ENCODE assay signal across 9 cellular contexts in the genomic region with DNA sequence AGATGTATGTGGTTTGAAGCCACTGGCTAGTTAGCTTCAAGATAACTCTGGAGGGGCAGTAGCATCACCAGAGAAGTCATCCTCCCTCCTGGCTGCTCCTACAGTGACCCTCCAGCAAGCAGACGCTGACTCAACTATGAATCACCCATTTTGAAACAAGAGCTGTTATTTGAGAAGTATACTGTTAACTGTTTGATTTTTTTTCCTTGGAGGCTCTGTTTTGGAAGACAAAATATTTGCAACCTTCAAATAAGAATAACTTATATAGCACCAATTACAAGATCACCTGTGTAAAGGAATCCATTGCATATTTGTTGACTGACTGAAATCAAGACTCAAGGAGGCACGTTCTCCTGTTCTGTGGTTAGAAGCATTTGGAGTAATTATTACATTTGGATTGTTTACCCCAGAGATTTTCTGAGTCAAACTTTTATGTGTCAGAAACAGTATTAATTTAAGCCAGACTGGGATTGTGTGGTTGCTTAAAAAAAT.
DNase-seq lines count a peak whose midpoint lies in the region; TF ChIP-seq lines count a peak whose summit lies in the region.
"Had no signal": no experiment of that assay in that cellular context is flagged by ENCODE, and none has a peak within 500 bp of the region (broad histone marks: within the 10 kb centered on the region; RNA-seq: fewer than 3 reads in every experiment).

No MANE protein-coding gene starts in this region.

- peak overlapping the region; percentile 2; the same call in 1 of the 2 replicates for H3K27ac ChIP-seq in HEK293 (ENCODE audit: extremely low read depth, low read depth, low read length)
- H3K27ac ChIP-seq in MM.1S (ENCODE audit: low read length): no peak overlapping the region

- no peaks in the 10 kb centered on the region for H3K36me3 ChIP-seq in HEK293 (ENCODE audit: control insufficient read depth in 2 of 2, insufficient read depth in 1 of 2, low read length in 2 of 2)
- no peaks in the 10 kb centered on the region for H3K36me3 ChIP-seq in kidney epithelial cell (ENCODE audit: control insufficient read depth, insufficient read depth, low read length)
- H3K36me3 ChIP-seq in MM.1S (replicated peaks; ENCODE audit: insufficient read depth, low read length): no peaks in the 10 kb centered on the region

- H3K4me2 ChIP-seq in MM.1S (ENCODE audit: low read depth, low read length): no peak overlapping the region

- TF ChIP-seq CTCF in HEK293 (tag by site-specific recombination; IDR thresholded peaks at IDR 0.05) (no peak), kidney epithelial cell (IDR thresholded peaks at IDR 0.05; ENCODE audit: insufficient read depth, low read length, poor library complexity, severe bottlenecking) (no peak), MM.1S (IDR thresholded peaks at IDR 0.05; ENCODE audit: low read length) (no peak)

- H3K4me1 ChIP-seq in HEK293 (ENCODE audit: control insufficient read depth, insufficient read depth, low read length): peaks cover 17% of the 10 kb centered on the region
- no peaks in the 10 kb centered on the region for H3K4me1 ChIP-seq in MM.1S (ENCODE audit: low read length)

- POLR2A ChIA-PET in HEK293 (lab: Yijun Ruan, JAX): interaction anchor here (1.0 to 1.1 kb wide), 3 partner anchors 16 to 477 kb away, joined by 3 to 4 read pairs (median 3); no protein-coding TSS in a partner anchor

- no peak overlapping the region for H3K4me3 ChIP-seq in HEK293 (ENCODE audit: low read depth, low read length)
- H3K4me3 ChIP-seq in kidney epithelial cell (ENCODE audit: low read depth, low read length): no peak overlapping the region
- H3K4me3 ChIP-seq in MM.1S (ENCODE audit: low read length): no peak overlapping the region

- no peak overlapping the region for H2AFZ ChIP-seq in MM.1S (ENCODE audit: low read length)

- no peaks in the 10 kb centered on the region for H4K20me1 ChIP-seq in MM.1S (ENCODE audit: insufficient read depth, low read length)

- H3F3A ChIP-seq in MM.1S (ENCODE audit: insufficient read depth, low read length): no peaks in the 10 kb centered on the region

- CTCF ChIA-PET in HEK293 (lab: Yijun Ruan, JAX): interaction anchor here (0.7 to 1.2 kb wide), 3 partner anchors 22 to 69 kb away, joined by 3 to 5 read pairs (median 3); no protein-coding TSS in a partner anchor

- H3K9ac ChIP-seq in MM.1S (ENCODE audit: low read length): no peak overlapping the region

- DNase-seq in A172 (ENCODE audit: low spot score) (peak; percentile 94), amniotic epithelial cell (ENCODE audit: low read depth) (peak; percentile 88), kidney epithelial cell (ENCODE audit: low read depth) (peak; percentile 98), MM.1S (no peak), NAMALWA (ENCODE audit: low spot score) (no peak)
- DNase-seq in stimulated activated CD4-positive, alpha-beta T cell treated with anti-CD3 and anti-CD28 coated beads, Interleukin-15, amount 100 ng/mL, for 24 hours: no peak
- DNase-seq in stimulated activated CD4-positive, alpha-beta T cell treated with anti-CD3 and anti-CD28 coated beads, Interleukin-2, amount 100 ng/mL, for 24 hours: no peak
- DNase-seq: activated CD8-positive, alpha-beta memory T cell treated with anti-CD3 and anti-CD28 coated beads, Interleukin-2, amount 50 U/mL, for 4 hours had no signal

- no peaks in the 10 kb centered on the region for H3K9me2 ChIP-seq in MM.1S (replicated peaks; ENCODE audit: insufficient read depth, low read length)

- no peaks in the 10 kb centered on the region for H3K79me2 ChIP-seq in MM.1S (ENCODE audit: low read length)

- no peaks in the 10 kb centered on the region for H3K9me3 ChIP-seq in HEK293 (ENCODE audit: control insufficient read depth, insufficient read depth, low read depth, low read length)
- no peaks in the 10 kb centered on the region for H3K9me3 ChIP-seq in MM.1S (replicated peaks; ENCODE audit: insufficient read depth, low read length)

- H3K27me3 ChIP-seq in kidney epithelial cell (ENCODE audit: control insufficient read depth, insufficient read depth, low read length): no peaks in the 10 kb centered on the region
- no peaks in the 10 kb centered on the region for H3K27me3 ChIP-seq in MM.1S (replicated peaks; ENCODE audit: insufficient read depth, low read length)

TF ChIP-seq in HEK293, 187 proteins besides CTCF, POLR2A, EP300 and RAD21 (continues in another document):
- no peak for TF ChIP-seq ZNF354C (tag by site-specific recombination; IDR thresholded peaks at IDR 0.05; ENCODE audit: borderline replicate concordance, low read depth)
- TF ChIP-seq, protein P1, sequence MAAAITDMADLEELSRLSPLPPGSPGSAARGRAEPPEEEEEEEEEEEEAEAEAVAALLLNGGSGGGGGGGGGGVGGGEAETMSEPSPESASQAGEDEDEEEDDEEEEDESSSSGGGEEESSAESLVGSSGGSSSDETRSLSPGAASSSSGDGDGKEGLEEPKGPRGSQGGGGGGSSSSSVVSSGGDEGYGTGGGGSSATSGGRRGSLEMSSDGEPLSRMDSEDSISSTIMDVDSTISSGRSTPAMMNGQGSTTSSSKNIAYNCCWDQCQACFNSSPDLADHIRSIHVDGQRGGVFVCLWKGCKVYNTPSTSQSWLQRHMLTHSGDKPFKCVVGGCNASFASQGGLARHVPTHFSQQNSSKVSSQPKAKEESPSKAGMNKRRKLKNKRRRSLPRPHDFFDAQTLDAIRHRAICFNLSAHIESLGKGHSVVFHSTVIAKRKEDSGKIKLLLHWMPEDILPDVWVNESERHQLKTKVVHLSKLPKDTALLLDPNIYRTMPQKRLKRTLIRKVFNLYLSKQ (tag by site-specific recombination; IDR thresholded peaks at IDR 0.05; ENCODE audit: borderline replicate concordance): no peak
- no peak for TF ChIP-seq ZNF132 (tag by site-specific recombination; IDR thresholded peaks at IDR 0.05; ENCODE audit: borderline replicate concordance)
- no peak for TF ChIP-seq ZNF214 (tag by site-specific recombination; IDR thresholded peaks at IDR 0.05; ENCODE audit: borderline replicate concordance)
- no peak for TF ChIP-seq ZNF530 (tag by site-specific recombination; IDR thresholded peaks at IDR 0.05; ENCODE audit: low read depth)
- no peak for TF ChIP-seq ZNF621 (tag by site-specific recombination; IDR thresholded peaks at IDR 0.05)
- no peak for TF ChIP-seq ZBTB1 (tag by site-specific recombination; IDR thresholded peaks at IDR 0.05)
- no peak for TF ChIP-seq ZFP37 (tag by site-specific recombination; IDR thresholded peaks at IDR 0.05)
- peak; percentile 64; the same call in 1 of the 2 replicates for TF ChIP-seq ZNF660 (tag by site-specific recombination; IDR thresholded peaks at IDR 0.05)
- TF ChIP-seq, protein P2, sequence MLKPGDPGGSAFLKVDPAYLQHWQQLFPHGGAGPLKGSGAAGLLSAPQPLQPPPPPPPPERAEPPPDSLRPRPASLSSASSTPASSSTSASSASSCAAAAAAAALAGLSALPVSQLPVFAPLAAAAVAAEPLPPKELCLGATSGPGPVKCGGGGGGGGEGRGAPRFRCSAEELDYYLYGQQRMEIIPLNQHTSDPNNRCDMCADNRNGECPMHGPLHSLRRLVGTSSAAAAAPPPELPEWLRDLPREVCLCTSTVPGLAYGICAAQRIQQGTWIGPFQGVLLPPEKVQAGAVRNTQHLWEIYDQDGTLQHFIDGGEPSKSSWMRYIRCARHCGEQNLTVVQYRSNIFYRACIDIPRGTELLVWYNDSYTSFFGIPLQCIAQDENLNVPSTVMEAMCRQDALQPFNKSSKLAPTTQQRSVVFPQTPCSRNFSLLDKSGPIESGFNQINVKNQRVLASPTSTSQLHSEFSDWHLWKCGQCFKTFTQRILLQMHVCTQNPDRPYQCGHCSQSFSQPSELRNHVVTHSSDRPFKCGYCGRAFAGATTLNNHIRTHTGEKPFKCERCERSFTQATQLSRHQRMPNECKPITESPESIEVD (tag by site-specific recombination; IDR thresholded peaks at IDR 0.05): peak; percentile 78
- no peak; the same call in 1 of the 2 replicates for TF ChIP-seq GLIS2 (tag by site-specific recombination; IDR thresholded peaks at IDR 0.05)
- TF ChIP-seq, protein P3, sequence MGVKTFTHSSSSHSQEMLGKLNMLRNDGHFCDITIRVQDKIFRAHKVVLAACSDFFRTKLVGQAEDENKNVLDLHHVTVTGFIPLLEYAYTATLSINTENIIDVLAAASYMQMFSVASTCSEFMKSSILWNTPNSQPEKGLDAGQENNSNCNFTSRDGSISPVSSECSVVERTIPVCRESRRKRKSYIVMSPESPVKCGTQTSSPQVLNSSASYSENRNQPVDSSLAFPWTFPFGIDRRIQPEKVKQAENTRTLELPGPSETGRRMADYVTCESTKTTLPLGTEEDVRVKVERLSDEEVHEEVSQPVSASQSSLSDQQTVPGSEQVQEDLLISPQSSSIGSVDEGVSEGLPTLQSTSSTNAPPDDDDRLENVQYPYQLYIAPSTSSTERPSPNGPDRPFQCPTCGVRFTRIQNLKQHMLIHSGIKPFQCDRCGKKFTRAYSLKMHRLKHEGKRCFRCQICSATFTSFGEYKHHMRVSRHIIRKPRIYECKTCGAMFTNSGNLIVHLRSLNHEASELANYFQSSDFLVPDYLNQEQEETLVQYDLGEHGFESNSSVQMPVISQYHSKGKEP (tag by site-specific recombination; IDR thresholded peaks at IDR 0.05): 0 out of 2 replicates have a peak, but pooled peaks have one; percentile 18
- no peak for TF ChIP-seq ZBTB48 (tag by site-specific recombination; IDR thresholded peaks at IDR 0.05)
- TF ChIP-seq ZNF473 (tag by site-specific recombination; IDR thresholded peaks at IDR 0.05): no peak
- no peak for TF ChIP-seq HOXD13 (CRISPR knock-in tag; IDR thresholded peaks at IDR 0.05; ENCODE audit: borderline replicate concordance)
- TF ChIP-seq REPIN1 (tag by site-specific recombination; IDR thresholded peaks at IDR 0.05; ENCODE audit: low read depth): no peak
- TF ChIP-seq, protein P4, sequence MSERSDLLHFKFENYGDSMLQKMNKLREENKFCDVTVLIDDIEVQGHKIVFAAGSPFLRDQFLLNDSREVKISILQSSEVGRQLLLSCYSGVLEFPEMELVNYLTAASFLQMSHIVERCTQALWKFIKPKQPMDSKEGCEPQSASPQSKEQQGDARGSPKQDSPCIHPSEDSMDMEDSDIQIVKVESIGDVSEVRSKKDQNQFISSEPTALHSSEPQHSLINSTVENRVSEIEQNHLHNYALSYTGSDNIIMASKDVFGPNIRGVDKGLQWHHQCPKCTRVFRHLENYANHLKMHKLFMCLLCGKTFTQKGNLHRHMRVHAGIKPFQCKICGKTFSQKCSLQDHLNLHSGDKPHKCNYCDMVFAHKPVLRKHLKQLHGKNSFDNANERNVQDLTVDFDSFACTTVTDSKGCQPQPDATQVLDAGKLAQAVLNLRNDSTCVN (tag by site-specific recombination; optimal IDR thresholded peaks at IDR 0.05): no peak
- no peak for TF ChIP-seq ZNF558 (tag by site-specific recombination; IDR thresholded peaks at IDR 0.05)
- TF ChIP-seq ZNF76 (tag by site-specific recombination; IDR thresholded peaks at IDR 0.05; ENCODE audit: borderline replicate concordance, low read depth): no peak
- TF ChIP-seq ZNF629 (tag by site-specific recombination; IDR thresholded peaks at IDR 0.05): peak; percentile 65
- no peak for TF ChIP-seq KLF10 (tag by site-specific recombination; IDR thresholded peaks at IDR 0.05)

Comparison
In these comparisons a context has a peak if more than half of its experiments do, and no peak if none do; other contexts are left out.
1. DNase-seq: peak in A172 (single experiment), amniotic epithelial cell (single experiment) and kidney epithelial cell (single experiment); none in MM.1S (single experiment), NAMALWA (single experiment), stimulated activated CD4-positive, alpha-beta T cell treated with anti-CD3 and anti-CD28 coated beads, Interleukin-15, amount 100 ng/mL, for 24 hours (single experiment) and stimulated activated CD4-positive, alpha-beta T cell treated with anti-CD3 and anti-CD28 coated beads, Interleukin-2, amount 100 ng/mL, for 24 hours (0 of 2).